Comparison of ENCODE assay signal across 8 cellular contexts in the genomic region with DNA sequence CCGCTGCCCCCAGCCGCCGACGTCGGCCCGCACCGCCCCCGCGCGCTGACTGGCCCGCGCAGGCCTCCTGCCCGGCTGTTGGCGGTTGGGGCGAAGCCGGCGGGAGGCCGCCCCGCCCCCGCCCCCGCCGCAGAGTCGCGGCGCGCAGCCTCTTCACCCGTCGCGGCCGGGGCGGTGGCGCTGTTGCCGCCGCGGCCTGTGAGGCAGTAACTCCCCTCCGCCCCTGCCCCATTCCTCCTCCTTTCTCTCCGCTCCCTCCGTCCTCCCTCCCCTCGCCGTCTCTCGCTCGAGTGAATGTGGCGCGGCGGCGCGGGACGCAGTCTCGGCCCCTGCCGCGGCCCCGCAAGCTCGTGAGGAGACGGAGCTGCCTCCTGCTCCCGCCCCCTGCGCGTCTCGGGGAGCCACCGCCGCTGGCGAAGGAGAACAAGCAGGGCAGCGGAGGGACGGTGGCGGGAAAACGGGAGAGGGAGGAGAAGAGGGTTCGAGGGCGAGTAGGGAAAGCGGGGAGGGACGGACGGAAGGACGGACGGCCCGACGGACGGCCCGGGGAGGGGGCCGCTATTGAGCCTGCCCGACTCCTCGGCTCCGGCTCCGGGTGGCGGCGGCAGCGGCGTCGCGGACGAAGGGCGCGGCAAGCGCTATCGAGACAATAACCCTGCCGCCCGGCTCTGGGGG. TPM values are rescaled to one million over a fixed set of nuclear protein-coding genes. Genes with fewer than 3 reads are reported as not detected.
DNase-seq lines count a peak whose midpoint lies in the region; ATAC-seq, FAIRE-seq and TF ChIP-seq lines count a peak whose summit lies in the region.

No MANE protein-coding gene starts in this region.

- H3K27me3 ChIP-seq in astrocyte (ENCODE audit: insufficient read depth, low read length) = no peaks in the 10 kb centered on the region
- no peaks in the 10 kb centered on the region for H3K27me3 ChIP-seq in hepatocyte

- under 1% methylated on average over 30 of the region's 94 CpGs for WGBS in hepatocyte (ENCODE audit: low lambda C conversion rate, missing lambda C conversion rate)

- no peaks in the 10 kb centered on the region for H3K9me2 ChIP-seq in hepatocyte (replicated peaks; ENCODE audit: insufficient read depth)

- H3K36me3 ChIP-seq in astrocyte (ENCODE audit: insufficient read depth, low read length) (no peaks in the 10 kb centered on the region), hepatocyte (replicated peaks; ENCODE audit: insufficient read depth, low read depth) (no peaks in the 10 kb centered on the region)

- no peaks in the 10 kb centered on the region for H3K9me3 Mint-ChIP-seq in T-helper 1 cell treated with Interleukin-12 subunit alpha and Interleukin-12 subunit beta and Interleukin-4 antibody, amounts not matched to agents 30 μg/mL and 1 μg/mL, for 36 hours
- no peaks in the 10 kb centered on the region for H3K9me3 Mint-ChIP-seq in astrocyte (ENCODE audit: unreplicated experiment)

- peak; percentile 90 to 95 (median 91) for DNase-seq in NCI-H1417 (lab: John Stamatoyannopoulos, UW)
- DNase-seq in astrocyte (ENCODE audit: low read depth) = peak; percentile 83
- peak; percentile 97 for DNase-seq in hepatocyte (ENCODE audit: low spot score)
- DNase-seq in retinal pigment epithelial cell (ENCODE audit: low read depth) = no peak
- no peak for DNase-seq in OCI-M2 (lab: John Stamatoyannopoulos, UW; ENCODE audit: unreplicated experiment)

- peak overlapping the region; percentile 98 for H3K9ac ChIP-seq in astrocyte (ENCODE audit: low read length)

- H3K4me3 ChIP-seq in astrocyte (ENCODE audit: insufficient read depth, low read depth, low read length) = peak overlapping the region; percentile 90
- H3K4me3 ChIP-seq in hepatocyte = peak overlapping the region; percentile 70
- H3K4me3 ChIP-seq in retinal pigment epithelial cell (ENCODE audit: low read length) = peak overlapping the region; percentile 69

- peaks cover 28% of the 10 kb centered on the region for H3K27me3 Mint-ChIP-seq in T-helper 1 cell treated with Interleukin-12 subunit alpha and Interleukin-12 subunit beta and Interleukin-4 antibody, amounts not matched to agents 30 μg/mL and 1 μg/mL, for 36 hours (ENCODE audit: low read depth)
- H3K27me3 Mint-ChIP-seq in astrocyte (ENCODE audit: low read depth, unreplicated experiment) = no peaks in the 10 kb centered on the region

- H2AFZ ChIP-seq in astrocyte (ENCODE audit: low read depth, low read length) (peak overlapping the region; percentile 70), hepatocyte (peak overlapping the region; percentile 30)

- H3K79me2 ChIP-seq in astrocyte (ENCODE audit: insufficient read depth, low read length) = peaks cover 43% of the 10 kb centered on the region
- peaks cover 42% of the 10 kb centered on the region for H3K79me2 ChIP-seq in hepatocyte

- peak overlapping the region; percentile 88 for H3K4me3 Mint-ChIP-seq in T-helper 1 cell treated with Interleukin-12 subunit alpha and Interleukin-12 subunit beta and Interleukin-4 antibody, amounts not matched to agents 30 μg/mL and 1 μg/mL, for 36 hours
- peak overlapping the region; percentile 83 for H3K4me3 Mint-ChIP-seq in astrocyte (ENCODE audit: unreplicated experiment)

- ATAC-seq in GM18498 (IDR thresholded peaks at IDR 0.05; ENCODE audit: unreplicated experiment) (peak; percentile 72), HG02763 (IDR thresholded peaks at IDR 0.05; ENCODE audit: unreplicated experiment) (peak; percentile 66)

- FAIRE-seq in astrocyte (lab: Jason Lieb, UNC) = no peak

- H3K4me2 ChIP-seq in astrocyte (ENCODE audit: low read length) (peak overlapping the region; percentile 85), hepatocyte (peak overlapping the region; percentile 85)

- peaks cover 8% of the 10 kb centered on the region for H3K36me3 Mint-ChIP-seq in T-helper 1 cell treated with Interleukin-12 subunit alpha and Interleukin-12 subunit beta and Interleukin-4 antibody, amounts not matched to agents 30 μg/mL and 1 μg/mL, for 36 hours (ENCODE audit: low read depth)
- peaks cover 1% of the 10 kb centered on the region for H3K36me3 Mint-ChIP-seq in astrocyte (ENCODE audit: low read depth, unreplicated experiment)

- H4K20me1 ChIP-seq in astrocyte (ENCODE audit: insufficient read depth, low read length) (peaks cover 26% of the 10 kb centered on the region), hepatocyte (ENCODE audit: insufficient read depth, poor library complexity, severe bottlenecking) (peaks cover 29% of the 10 kb centered on the region)

- TF ChIP-seq CTCF in astrocyte (IDR thresholded peaks at IDR 0.05; ENCODE audit: insufficient read depth, low read depth, low read length) (no peak), hepatocyte (IDR thresholded peaks at IDR 0.05; ENCODE audit: poor library complexity) (peak; percentile 33), retinal pigment epithelial cell (conservative IDR thresholded peaks at IDR 0.05; ENCODE audit: low read depth, low read length) (peak; percentile 34)

- peaks cover 26% of the 10 kb centered on the region for H3K4me1 Mint-ChIP-seq in T-helper 1 cell treated with Interleukin-12 subunit alpha and Interleukin-12 subunit beta and Interleukin-4 antibody, amounts not matched to agents 30 μg/mL and 1 μg/mL, for 36 hours (ENCODE audit: low read depth)
- H3K4me1 Mint-ChIP-seq in astrocyte (ENCODE audit: low read depth, unreplicated experiment) = peaks cover 25% of the 10 kb centered on the region

- H3K9me3 ChIP-seq in astrocyte (ENCODE audit: insufficient read depth, low read depth, low read length) (no peaks in the 10 kb centered on the region), hepatocyte (ENCODE audit: low read depth) (no peaks in the 10 kb centered on the region)

- H3K4me1 ChIP-seq in astrocyte (ENCODE audit: insufficient read depth, low read length) = peaks cover 11% of the 10 kb centered on the region
- H3K4me1 ChIP-seq in hepatocyte (ENCODE audit: insufficient read depth) = peaks cover 27% of the 10 kb centered on the region

- H3K27ac Mint-ChIP-seq in T-helper 1 cell treated with Interleukin-12 subunit alpha and Interleukin-12 subunit beta and Interleukin-4 antibody, amounts not matched to agents 30 μg/mL and 1 μg/mL, for 36 hours = peak overlapping the region; percentile 89
- H3K27ac Mint-ChIP-seq in astrocyte (ENCODE audit: unreplicated experiment) = peak overlapping the region; percentile 83

- H3K27ac ChIP-seq in astrocyte (ENCODE audit: low read depth, low read length) = peak overlapping the region; percentile 96
- H3K27ac ChIP-seq in hepatocyte = peak overlapping the region; percentile 100

RNA-seq across cellular contexts. Expression of a gene that starts 0.6 kb away (rescaled TPM):
- total RNA-seq in astrocyte (80.8 and 83.4 TPM in 2 replicates), hepatocyte (117 and 118 TPM in 2 replicates)
- 32.9 and 39.3 TPM in 2 replicates for polyA plus RNA-seq in hepatocyte

Comparison
In these comparisons a context has a peak if more than half of its experiments do, and no peak if none do; other contexts are left out.
1. DNase-seq: peak in NCI-H1417 (3 of 3), astrocyte (single experiment) and hepatocyte (single experiment); none in retinal pigment epithelial cell (single experiment) and OCI-M2 (single experiment).
2. Peak in every context shown above with its lines, with median percentiles within 50 percentile points of each other: H3K4me3 ChIP-seq.